Comparison of ENCODE assay signal across 14 cellular contexts in the genomic region with DNA sequence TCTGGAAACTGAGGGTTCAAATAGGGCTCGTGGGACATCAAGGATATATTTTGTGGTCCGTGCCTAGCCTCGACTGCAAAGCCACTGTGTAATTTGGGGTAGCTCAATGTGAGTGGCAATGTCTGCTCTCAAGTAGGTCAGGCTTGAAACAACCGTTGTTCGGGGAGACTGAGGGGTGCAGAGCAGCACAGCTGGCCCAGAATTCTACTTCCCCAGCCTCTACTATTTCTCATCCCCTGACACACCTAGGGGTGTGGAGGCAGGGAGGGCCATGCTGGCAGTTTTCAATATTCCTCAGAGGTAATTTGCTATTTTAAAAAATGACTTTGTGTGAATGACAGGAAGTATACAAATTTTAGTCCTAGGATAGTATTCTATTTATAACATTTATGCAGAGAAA. TPM values are rescaled to one million over a fixed set of nuclear protein-coding genes. Genes with fewer than 3 reads are reported as not detected.
DNase-seq lines count a peak whose midpoint lies in the region; ATAC-seq and TF ChIP-seq lines count a peak whose summit lies in the region.
"Had no signal": no experiment of that assay in that cellular context is flagged by ENCODE, and none has a peak within 500 bp of the region (broad histone marks: within the 10 kb centered on the region; RNA-seq: fewer than 3 reads in every experiment).

No MANE protein-coding gene starts in this region.

- intact Hi-C loops in posterior vena cava (cut with DNase I) = no loop called here
- intact Hi-C loops in activated CD4-positive, alpha-beta memory T cell treated with anti-CD3 and anti-CD28 coated beads for 36 hours (cut with micrococcal nuclease) = no loop called here

- POLR2A ChIA-PET in activated CD4-positive, alpha-beta memory T cell treated with anti-CD3 and anti-CD28 coated beads for 36 hours (lab: Charles Lee) = no interaction called here

- H3K27me3 ChIP-seq in BLaER1 (no peaks in the 10 kb centered on the region), SJCRH30 (no peaks in the 10 kb centered on the region), gastroesophageal sphincter (no peaks in the 10 kb centered on the region)

- H3K27ac Mint-ChIP-seq in activated CD4-positive, alpha-beta memory T cell treated with anti-CD3 and anti-CD28 coated beads for 36 hours = no peak overlapping the region
- H3K27ac Mint-ChIP-seq: activated CD8-positive, alpha-beta T cell treated with anti-CD3 and anti-CD28 coated beads for 36 hours; memory B cell had no signal

- H4K20me1 ChIP-seq in BLaER1 = no peaks in the 10 kb centered on the region

- H3K36me3 ChIP-seq in BLaER1 = no peaks in the 10 kb centered on the region
- no peaks in the 10 kb centered on the region for H3K36me3 ChIP-seq in SJCRH30
- H3K36me3 ChIP-seq in gastroesophageal sphincter = no peaks in the 10 kb centered on the region

- H3K4me3 ChIP-seq in BLaER1 (0 out of 2 replicates have a peak overlapping the region, but pooled peaks have one; percentile 72), SJCRH30 (peak overlapping the region; percentile 58), gastroesophageal sphincter (peak overlapping the region; percentile 60 to 74)

- no peaks in the 10 kb centered on the region for H3K9me3 ChIP-seq in BLaER1
- H3K9me3 ChIP-seq in SJCRH30 (replicated peaks) = no peaks in the 10 kb centered on the region
- H3K9me3 ChIP-seq in gastroesophageal sphincter = no peaks in the 10 kb centered on the region

- TF ChIP-seq CTCF in gastroesophageal sphincter (IDR thresholded peaks at IDR 0.05) = no peak

- H3K27ac ChIP-seq in BLaER1 (no peak overlapping the region), SJCRH30 (peak overlapping the region; percentile 69), gastroesophageal sphincter (peak overlapping the region in 3 of 4 donors; percentile 38 to 89 (median 88))
- H3K27ac ChIP-seq: C4-2B had no signal

- no peak for TF ChIP-seq POLR2A in gastroesophageal sphincter (IDR thresholded peaks at IDR 0.05)

- H3K9ac ChIP-seq in BLaER1 = no peak overlapping the region

- no peak for TF ChIP-seq EP300 in gastroesophageal sphincter (IDR thresholded peaks at IDR 0.05)

- CTCF ChIA-PET in activated CD4-positive, alpha-beta memory T cell treated with anti-CD3 and anti-CD28 coated beads for 36 hours (lab: Charles Lee) = no interaction called here

- H3K36me3 Mint-ChIP-seq in activated CD4-positive, alpha-beta memory T cell treated with anti-CD3 and anti-CD28 coated beads for 36 hours = no peaks in the 10 kb centered on the region
- H3K36me3 Mint-ChIP-seq: memory B cell had no signal

- H3K4me1 ChIP-seq in BLaER1 (peaks cover 38% of the 10 kb centered on the region), SJCRH30 (peaks cover 15% of the 10 kb centered on the region), gastroesophageal sphincter (peaks cover 11 to 55% (median 18%) of the 10 kb centered on the region in 3 donors)

- H3K4me1 Mint-ChIP-seq in activated CD4-positive, alpha-beta memory T cell treated with anti-CD3 and anti-CD28 coated beads for 36 hours (ENCODE audit: low read depth) = peaks cover 4% of the 10 kb centered on the region

- peak overlapping the region; percentile 80 for H3K4me2 ChIP-seq in BLaER1

- peaks cover 39% of the 10 kb centered on the region for H3K27me3 Mint-ChIP-seq in activated CD4-positive, alpha-beta memory T cell treated with anti-CD3 and anti-CD28 coated beads for 36 hours

- ATAC-seq in gastroesophageal sphincter (no peak), HG03039 (IDR thresholded peaks at IDR 0.05; ENCODE audit: unreplicated experiment) (no peak)
- ATAC-seq: activated CD8-positive, alpha-beta T cell treated with anti-CD3 and anti-CD28 coated beads for 36 hours had no signal

- H3K4me3 Mint-ChIP-seq in activated CD4-positive, alpha-beta memory T cell treated with anti-CD3 and anti-CD28 coated beads for 36 hours = no peak overlapping the region
- H3K4me3 Mint-ChIP-seq: activated CD8-positive, alpha-beta T cell treated with anti-CD3 and anti-CD28 coated beads for 36 hours; memory B cell had no signal

- peak; percentile 50 to 58 for DNase-seq in SJCRH30
- DNase-seq in posterior vena cava (ENCODE audit: low spot score) = peak; percentile 53
- no peak for DNase-seq in activated CD4-positive, alpha-beta memory T cell treated with anti-CD3 and anti-CD28 coated beads for 36 hours
- no peak for DNase-seq in NCI-H1694 treated with DMSO at 0.1 percent for 48 hours (lab: John Stamatoyannopoulos, UW)
- no peak for DNase-seq in NCI-H187 treated with DMSO at 0.1 percent for 48 hours (lab: John Stamatoyannopoulos, UW)
- DNase-seq: activated CD8-positive, alpha-beta T cell treated with anti-CD3 and anti-CD28 coated beads for 36 hours; activated naive CD4-positive, alpha-beta T cell treated with anti-CD3 and anti-CD28 coated beads, Interleukin-2, amount 50 U/mL, for 16 hours; NCI-H1436 treated with DMSO at 0.1 percent for 48 hours; small intestine had no signal

- 20 to 49% methylated on average over 1 to 4 of the region's 5 CpGs for WGBS in gastroesophageal sphincter (ENCODE audit: low coverage in 1 of 2), 2 donors

- no peaks in the 10 kb centered on the region for H3K9me3 Mint-ChIP-seq in activated CD4-positive, alpha-beta memory T cell treated with anti-CD3 and anti-CD28 coated beads for 36 hours
- H3K9me3 Mint-ChIP-seq: activated CD8-positive, alpha-beta T cell treated with anti-CD3 and anti-CD28 coated beads for 36 hours; memory B cell had no signal

RNA-seq across cellular contexts. Expression of a gene that starts 1.4 kb away (rescaled TPM):
- 18.4 and 19.1 TPM in 2 replicates for total RNA-seq in SJCRH30 (2014; rRNA removed; shearing (Covaris generic))
- total RNA-seq in gastroesophageal sphincter = 100 to 1,000 TPM in 1 of 4 donors, 10 to 100 TPM in 3; 30.8 to 121 (median 47.4) TPM
- total RNA-seq in posterior vena cava = 100 to 1,000 TPM in 1 of 2 donors, 10 to 100 TPM in 1; 96.8 to 133 TPM
- not detected for total RNA-seq in activated CD4-positive, alpha-beta memory T cell treated with anti-CD3 and anti-CD28 coated beads for 36 hours

Comparison
In these comparisons a context has a peak if more than half of its experiments do, and no peak if none do; other contexts are left out.
1. DNase-seq: peak in SJCRH30 (2 of 2) and posterior vena cava (single experiment); none in activated CD4-positive, alpha-beta memory T cell treated with anti-CD3 and anti-CD28 coated beads for 36 hours (single experiment), NCI-H1694 treated with DMSO at 0.1 percent for 48 hours (single experiment) and NCI-H187 treated with DMSO at 0.1 percent for 48 hours (single experiment).
2. RNA of a gene that starts 1.4 kb away (total RNA-seq): 96.8 to 133 TPM in posterior vena cava, 30.8 to 121 TPM in gastroesophageal sphincter and 18.4 to 19.1 TPM in SJCRH30; not detected in activated CD4-positive, alpha-beta memory T cell treated with anti-CD3 and anti-CD28 coated beads for 36 hours; every median in the first group is over 10 times any median in the second.
3. Peak in every context shown above with its lines, with median percentiles within 50 percentile points of each other: H3K4me3 ChIP-seq.